ENCODE assay signal across 1 cellular context in genomic region chr4:185845966-185846365, GRCh38.
TF ChIP-seq lines count a peak whose summit lies in the region.

No MANE protein-coding gene starts in this region.

TF ChIP-seq in K562, 482 proteins besides CTCF, POLR2A, EP300 and RAD21:
- no peak for TF ChIP-seq KDM1A (IDR thresholded peaks at IDR 0.05)
- TF ChIP-seq IFI16 (CRISPR knock-in tag; IDR thresholded peaks at IDR 0.05), result no peak
- TF ChIP-seq SMC3 (conservative IDR thresholded peaks at IDR 0.05; ENCODE audit: insufficient read depth, low read depth, low read length), result no peak
- no peak for TF ChIP-seq ZBTB11 (CRISPR knock-in tag; IDR thresholded peaks at IDR 0.05)
- TF ChIP-seq DEAF1 (CRISPR knock-in tag; IDR thresholded peaks at IDR 0.05), result no peak
- TF ChIP-seq PHTF2 (CRISPR knock-in tag; IDR thresholded peaks at IDR 0.05), result no peak
- TF ChIP-seq ARHGAP35 (IDR thresholded peaks at IDR 0.05; ENCODE audit: partially characterized antibody), result no peak
- TF ChIP-seq GTF2A2 (tag; IDR thresholded peaks at IDR 0.05), result no peak
- no peak for TF ChIP-seq TFAM (CRISPR knock-in tag; conservative IDR thresholded peaks at IDR 0.05)
- no peak for TF ChIP-seq SAFB2 (IDR thresholded peaks at IDR 0.05; ENCODE audit: borderline replicate concordance, low read depth, low read length, severe bottlenecking)
- no peak for TF ChIP-seq ZNF764 (CRISPR knock-in tag; IDR thresholded peaks at IDR 0.05; ENCODE audit: low read depth)
- TF ChIP-seq DLX4 (CRISPR knock-in tag; IDR thresholded peaks at IDR 0.05), result no peak
- no peak for TF ChIP-seq MBD2 (IDR thresholded peaks at IDR 0.05; ENCODE audit: borderline replicate concordance, low read depth)
- no peak for TF ChIP-seq C11orf30 (IDR thresholded peaks at IDR 0.05; ENCODE audit: low read depth)
- TF ChIP-seq ZBTB7A (IDR thresholded peaks at IDR 0.05; ENCODE audit: borderline replicate concordance, control insufficient read depth, low read depth, low read length), result no peak
- no peak for TF ChIP-seq GTF2B (IDR thresholded peaks at IDR 0.05; ENCODE audit: extremely low read depth, insufficient read length)
- no peak for TF ChIP-seq ZNF76 (CRISPR knock-in tag; IDR thresholded peaks at IDR 0.05; ENCODE audit: borderline replicate concordance)
- TF ChIP-seq CBX8 (IDR thresholded peaks at IDR 0.05; ENCODE audit: borderline replicate concordance, extremely low read depth, low read depth, low read length, poor library complexity, severe bottlenecking), result no peak
- TF ChIP-seq POLR3G (IDR thresholded peaks at IDR 0.05; ENCODE audit: extremely low read depth, insufficient read length, insufficient replicate concordance), result no peak
- TF ChIP-seq HDAC8 (tag; IDR thresholded peaks at IDR 0.05), result no peak
TF ChIP-seq in K562: peak in this region for 0.
